In the genomic region with DNA sequence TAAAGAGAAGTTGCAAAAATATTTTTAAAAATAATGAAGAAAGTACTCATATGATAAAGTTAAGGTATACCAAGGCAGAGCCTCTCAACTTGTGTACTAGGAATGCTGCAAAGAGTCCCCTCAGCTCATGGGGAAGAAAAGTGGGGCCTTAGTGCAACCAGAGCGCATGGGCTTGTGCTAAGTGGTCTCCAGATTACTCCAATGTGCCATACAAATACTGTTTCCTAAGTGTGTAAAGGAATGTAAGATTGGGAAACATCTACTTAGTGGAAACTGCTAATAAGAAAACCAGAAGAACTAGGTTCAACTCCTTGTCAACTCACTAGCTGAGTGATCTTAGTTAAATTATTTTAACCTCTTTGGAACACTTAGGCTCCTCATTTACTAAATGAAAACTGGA, we compare ENCODE assay signal across 9 cellular contexts.
"Had no signal": no experiment of that assay in that cellular context is flagged by ENCODE, and none has a peak within 500 bp of the region (broad histone marks: within the 10 kb centered on the region; RNA-seq: fewer than 3 reads in every experiment).

No MANE protein-coding gene starts in this region.

- H3K4me1 Mint-ChIP-seq: GM23338, H9 had no signal

- H3K27ac Mint-ChIP-seq: GM23338, H9, HFFc6 had no signal

- H3K27ac ChIP-seq: GM23248 had no signal

- H3K9me3 ChIP-seq: HAP-1 had no signal

- ATAC-seq: GM23338, HCT116 had no signal

- DNase-seq: GM23248, GOT3, H7, H9, HCEC 1CT, HFFc6 had no signal

- H3K4me3 ChIP-seq: GM23248, GM23338, HAP-1 had no signal

- H3K9ac ChIP-seq: GM23248 had no signal

- H3K4me3 Mint-ChIP-seq: GM23338, H9, HFFc6 had no signal

- H3K9me3 Mint-ChIP-seq: GM23338, H9, HFFc6 had no signal

- H2AFZ ChIP-seq: GM23248, GM23338 had no signal

- H3K4me2 ChIP-seq: GM23338 had no signal

- H3K4me1 ChIP-seq: HAP-1 had no signal
